In the genomic region with DNA sequence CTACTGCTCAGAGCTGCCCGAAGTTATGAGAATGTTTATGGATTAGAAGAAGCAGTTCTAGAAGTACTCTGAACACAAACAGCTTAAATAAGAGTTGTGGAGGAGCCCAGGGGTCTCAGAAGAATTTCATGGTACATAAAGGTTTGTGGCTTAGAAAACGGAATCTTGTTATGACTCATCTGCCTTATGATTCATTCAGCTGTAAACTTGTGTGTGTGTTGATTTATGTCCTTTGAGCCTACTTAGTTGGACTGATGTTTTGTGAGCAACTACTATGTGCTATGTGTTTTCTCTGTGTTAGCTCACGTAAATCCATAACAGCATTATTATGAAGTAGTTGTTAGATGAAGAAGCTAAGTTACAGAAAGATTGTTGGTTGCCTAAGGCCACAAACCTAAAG, we compare ENCODE assay signal across 11 cellular contexts.
A peak's percentile ranks its signal among the peaks of the same experiment; 100 is the strongest.
DNase-seq lines count a peak whose midpoint lies in the region; ATAC-seq lines count a peak whose summit lies in the region.
"Had no signal": no experiment of that assay in that cellular context is flagged by ENCODE, and none has a peak within 500 bp of the region (broad histone marks: within the 10 kb centered on the region; RNA-seq: fewer than 3 reads in every experiment).

No MANE protein-coding gene starts in this region.

- ATAC-seq in GM21576 (IDR thresholded peaks at IDR 0.05; ENCODE audit: unreplicated experiment), result peak; percentile 86
- ATAC-seq in HG03521 (IDR thresholded peaks at IDR 0.05; ENCODE audit: unreplicated experiment), result peak; percentile 71
- ATAC-seq: body of pancreas had no signal

- peak; percentile 31 for DNase-seq in GM04504 (ENCODE audit: low read depth)
- peak; percentile 37 for DNase-seq in dermis blood vessel endothelial cell
- no peak for DNase-seq in effector CD8-positive, alpha-beta T cell (lab: John Stamatoyannopoulos, UW)
- no peak for DNase-seq in COR-L47 (lab: John Stamatoyannopoulos, UW)
- no peak for DNase-seq in NCI-H1417 (lab: John Stamatoyannopoulos, UW)
- DNase-seq in cerebellar nuclear complex (lab: John Stamatoyannopoulos, UW), result no peak
- DNase-seq: body of pancreas, DND-41, NCI-H82 had no signal

Comparison
In these comparisons a context has a peak if more than half of its experiments do, and no peak if none do; other contexts are left out.
1. DNase-seq: peak in GM04504 (single experiment) and dermis blood vessel endothelial cell (single experiment); none in effector CD8-positive, alpha-beta T cell (single experiment), COR-L47 (single experiment), NCI-H1417 (0 of 3) and cerebellar nuclear complex (0 of 2).